In genomic region chr12:76117067-76117691, GRCh38 we compare ENCODE assay signal across 18 cellular contexts.
"Had no signal": no experiment of that assay in that cellular context is flagged by ENCODE, and none has a peak within 500 bp of the region (broad histone marks: within the 10 kb centered on the region; RNA-seq: fewer than 3 reads in every experiment).

No MANE protein-coding gene starts in this region.

- H3K27ac ChIP-seq: ascending aorta, left ventricle myocardium inferior, neutrophil, parathyroid adenoma, tibial artery had no signal

- H3K4me3 ChIP-seq: ascending aorta, left ventricle myocardium inferior, tibial artery had no signal

- H3K27ac Mint-ChIP-seq: activated B cell treated with CpG ODN at 0.5 μM for 24 hours; activated CD4-positive, alpha-beta T cell treated with anti-CD3 and anti-CD28 coated beads, Interleukin-2, amount 10 ng/mL, durations not matched to agents 24 days and 14 days; activated naive CD4-positive, alpha-beta T cell treated with anti-CD3 and anti-CD28 coated beads, Interleukin-2, amount 10 ng/mL, durations not matched to agents 7 days and 5 days; activated T-helper 17 cell treated with anti-CD3 and anti-CD28 coated beads, Interleukin-2, amount 50 U/mL, for 72 hours; memory B cell; natural killer cell; T-helper 17 cell had no signal

- H3K36me3 ChIP-seq: ascending aorta, left ventricle myocardium inferior, neutrophil, tibial artery had no signal

- H3K27me3 ChIP-seq: ascending aorta, neutrophil, tibial artery had no signal

- H3K36me3 Mint-ChIP-seq: activated naive CD4-positive, alpha-beta T cell treated with anti-CD3 and anti-CD28 coated beads, Interleukin-2, amount 10 ng/mL, durations not matched to agents 7 days and 5 days; memory B cell; natural killer cell had no signal

- ATAC-seq: activated T-helper 17 cell treated with anti-CD3 and anti-CD28 coated beads, Interleukin-2, amount 50 U/mL, for 72 hours; natural killer cell; T-helper 17 cell had no signal

- H3K4me1 ChIP-seq: ascending aorta, parathyroid adenoma, tibial artery had no signal

- H3K9me3 ChIP-seq: ascending aorta, left ventricle myocardium inferior, tibial artery had no signal

- H3K9ac ChIP-seq: parathyroid adenoma had no signal

- H3K27me3 Mint-ChIP-seq: activated B cell treated with CpG ODN at 0.5 μM for 24 hours; activated T-helper 17 cell treated with anti-CD3 and anti-CD28 coated beads, Interleukin-2, amount 50 U/mL, for 72 hours; memory B cell; T-helper 17 cell had no signal

- H3K4me3 Mint-ChIP-seq: activated B cell treated with CpG ODN at 0.5 μM for 24 hours; activated CD4-positive, alpha-beta T cell treated with anti-CD3 and anti-CD28 coated beads, Interleukin-2, amount 10 ng/mL, durations not matched to agents 24 days and 14 days; activated naive CD4-positive, alpha-beta T cell treated with anti-CD3 and anti-CD28 coated beads, Interleukin-2, amount 10 ng/mL, durations not matched to agents 7 days and 5 days; activated T-helper 17 cell treated with anti-CD3 and anti-CD28 coated beads, Interleukin-2, amount 50 U/mL, for 72 hours; memory B cell; natural killer cell; T-helper 17 cell had no signal

- FAIRE-seq: bronchial epithelial cell had no signal

- DNase-seq: activated B cell treated with CpG ODN at 0.5 μM for 24 hours; activated CD4-positive, alpha-beta T cell treated with anti-CD3 and anti-CD28 coated beads, Interleukin-2, amount 10 ng/mL, durations not matched to agents 24 days and 14 days; activated CD8-positive, alpha-beta memory T cell treated with anti-CD3 and anti-CD28 coated beads for 24 hours; activated naive CD4-positive, alpha-beta T cell treated with anti-CD3 and anti-CD28 coated beads, Interleukin-2, amount 10 ng/mL, durations not matched to agents 7 days and 5 days; hypothalamus; left ventricle myocardium inferior; natural killer cell; stimulated activated CD4-positive, alpha-beta T cell treated with anti-CD3 and anti-CD28 coated beads, Interleukin-15, amount 100 ng/mL, for 24 hours; stimulated activated CD4-positive, alpha-beta T cell treated with anti-CD3 and anti-CD28 coated beads, Interleukin-4, amount 100 ng/mL, for 1 hour; stimulated activated naive CD4-positive, alpha-beta T cell; T-helper 17 cell; tibial artery had no signal

- H3K4me1 Mint-ChIP-seq: activated B cell treated with CpG ODN at 0.5 μM for 24 hours; activated CD4-positive, alpha-beta T cell treated with anti-CD3 and anti-CD28 coated beads, Interleukin-2, amount 10 ng/mL, durations not matched to agents 24 days and 14 days; activated naive CD4-positive, alpha-beta T cell treated with anti-CD3 and anti-CD28 coated beads, Interleukin-2, amount 10 ng/mL, durations not matched to agents 7 days and 5 days; activated T-helper 17 cell treated with anti-CD3 and anti-CD28 coated beads, Interleukin-2, amount 50 U/mL, for 72 hours; memory B cell; natural killer cell; T-helper 17 cell had no signal

- H3K9me3 Mint-ChIP-seq: activated B cell treated with CpG ODN at 0.5 μM for 24 hours; activated CD4-positive, alpha-beta T cell treated with anti-CD3 and anti-CD28 coated beads, Interleukin-2, amount 10 ng/mL, durations not matched to agents 24 days and 14 days; activated naive CD4-positive, alpha-beta T cell treated with anti-CD3 and anti-CD28 coated beads, Interleukin-2, amount 10 ng/mL, durations not matched to agents 7 days and 5 days; activated T-helper 17 cell treated with anti-CD3 and anti-CD28 coated beads, Interleukin-2, amount 50 U/mL, for 72 hours; memory B cell; natural killer cell had no signal
